In the genomic region with DNA sequence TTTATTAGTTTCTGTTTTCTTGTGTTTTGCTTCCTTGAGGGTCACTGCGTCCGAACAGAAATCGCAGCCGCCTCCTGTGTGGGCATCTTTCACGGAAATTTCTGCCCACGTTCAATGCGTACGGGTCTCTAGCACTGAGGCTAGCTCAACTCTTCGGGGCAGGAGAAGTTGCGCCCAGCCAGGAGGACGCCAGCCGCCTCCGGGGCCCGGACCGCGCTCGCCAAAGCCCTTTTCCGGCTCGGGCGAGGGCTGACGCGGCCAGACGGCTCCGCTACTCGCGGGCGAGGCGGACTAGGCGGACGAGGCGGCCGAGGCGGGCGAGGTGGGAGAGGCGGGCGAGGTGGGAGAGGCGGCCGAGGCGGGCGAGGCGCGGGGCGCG, we compare ENCODE assay signal across 12 cellular contexts. TPM values are rescaled to one million over a fixed set of nuclear protein-coding genes. Genes with fewer than 3 reads are reported as not detected.
A peak's percentile ranks its signal among the peaks of the same experiment; 100 is the strongest.
DNase-seq lines count a peak whose midpoint lies in the region; ATAC-seq, FAIRE-seq and TF ChIP-seq lines count a peak whose summit lies in the region.
"Had no signal": no experiment of that assay in that cellular context is flagged by ENCODE, and none has a peak within 500 bp of the region (broad histone marks: within the 10 kb centered on the region; RNA-seq: fewer than 3 reads in every experiment).

No MANE protein-coding gene starts in this region.

- H3K27me3 ChIP-seq in ACC112 (ENCODE audit: insufficient read depth, low read length) (peaks cover 78% of the 10 kb centered on the region), HUES6 (ENCODE audit: control insufficient read depth, insufficient read depth, low read length) (peaks cover 100% of the 10 kb centered on the region)

- DNase-seq in epithelial cell of esophagus (ENCODE audit: low read depth) (peak; percentile 32), urothelium cell line (ENCODE audit: low spot score) (no peak)
- DNase-seq in activated naive CD4-positive, alpha-beta T cell treated with Interleukin-2 at 50 U/mL for 16 hours = no peak
- DNase-seq: activated CD4-positive, alpha-beta T cell treated with anti-CD3 and anti-CD28 coated beads, Interleukin-2, amount 10 ng/mL, durations not matched to agents 7 days and 5 days; anterior cingulate cortex; heart right ventricle; stimulated activated naive CD4-positive, alpha-beta T cell had no signal

- H3K9me3 ChIP-seq in HUES6 (ENCODE audit: control insufficient read depth, insufficient read depth, low read depth, low read length) = no peaks in the 10 kb centered on the region
- no peaks in the 10 kb centered on the region for H3K9me3 ChIP-seq in mesodermal cell (ENCODE audit: control insufficient read depth, low read length)
- H3K9me3 ChIP-seq: heart right ventricle had no signal

- no peak for FAIRE-seq in urothelium cell line (lab: Jason Lieb, UNC)

- no peak for TF ChIP-seq CTCF in epithelial cell of esophagus (IDR thresholded peaks at IDR 0.05; ENCODE audit: insufficient read depth, low read depth, low read length, missing control alignments)

- H3K4me3 ChIP-seq in ACC112 (ENCODE audit: low read depth, low read length) = peak overlapping the region; percentile 9; the same call in 1 of the 2 replicates
- H3K4me3 ChIP-seq in HUES6 (ENCODE audit: low read depth, low read length) = peak overlapping the region; percentile 51
- H3K4me3 ChIP-seq in epithelial cell of esophagus (ENCODE audit: low read length) = no peak overlapping the region
- peak overlapping the region; percentile 18 for H3K4me3 ChIP-seq in mesodermal cell (ENCODE audit: extremely low read depth, insufficient read depth, low read length, poor library complexity, severe bottlenecking)

- no peak overlapping the region for H2AFZ ChIP-seq in ACC112 (ENCODE audit: low read length, unreplicated experiment)

- no peaks in the 10 kb centered on the region for H3K4me1 ChIP-seq in ACC112 (ENCODE audit: control insufficient read depth, insufficient read depth, low read length, unreplicated experiment)
- peaks cover 40% of the 10 kb centered on the region for H3K4me1 ChIP-seq in HUES6 (ENCODE audit: control insufficient read depth, insufficient read depth, low read length)
- H3K4me1 ChIP-seq in mesodermal cell (ENCODE audit: control insufficient read depth, insufficient read depth, low read length, poor library complexity, severe bottlenecking) = no peaks in the 10 kb centered on the region

- H3K79me2 ChIP-seq in ACC112 (ENCODE audit: control insufficient read depth, insufficient read depth, low read length, unreplicated experiment) = no peaks in the 10 kb centered on the region

- 1% methylated on average over 27 to 38 of the region's 44 CpGs for WGBS in mesodermal cell (ENCODE audit: insufficient coverage in 2 of 2), 2 experiments

- no peaks in the 10 kb centered on the region for H3K36me3 ChIP-seq in ACC112 (ENCODE audit: insufficient read depth, low read length)
- H3K36me3 ChIP-seq in HUES6 (ENCODE audit: control insufficient read depth, insufficient read depth, low read length) = no peaks in the 10 kb centered on the region
- no peaks in the 10 kb centered on the region for H3K36me3 ChIP-seq in mesodermal cell (ENCODE audit: control insufficient read depth, insufficient read depth, low read length)
- H3K36me3 ChIP-seq: heart right ventricle had no signal

- no peak overlapping the region for H3K27ac ChIP-seq in ACC112 (ENCODE audit: low read depth, low read length)
- no peak overlapping the region for H3K27ac ChIP-seq in HUES6 (ENCODE audit: low read depth, low read length)
- no peak overlapping the region for H3K27ac ChIP-seq in mesodermal cell (ENCODE audit: low read depth, low read length, severe bottlenecking)
- H3K27ac ChIP-seq: heart right ventricle had no signal

- H3K9ac ChIP-seq in HUES6 (ENCODE audit: low read length) = no peak overlapping the region

- no peak for ATAC-seq in GM18858 (IDR thresholded peaks at IDR 0.05; ENCODE audit: unreplicated experiment)
- ATAC-seq in GM18519 (IDR thresholded peaks at IDR 0.05; ENCODE audit: low FRiP score, unreplicated experiment) = no peak

RNA-seq across cellular contexts. Expression of gene TFAP2B, which starts 0.8 kb away (rescaled TPM):
- polyA plus RNA-seq in mesodermal cell (2013, experiment 1 of 2) = 3.1 TPM
- polyA plus RNA-seq in mesodermal cell (2013, experiment 2 of 2) = 2.0 TPM
